14 cellular contexts compared by ENCODE assay signal in the genomic region with DNA sequence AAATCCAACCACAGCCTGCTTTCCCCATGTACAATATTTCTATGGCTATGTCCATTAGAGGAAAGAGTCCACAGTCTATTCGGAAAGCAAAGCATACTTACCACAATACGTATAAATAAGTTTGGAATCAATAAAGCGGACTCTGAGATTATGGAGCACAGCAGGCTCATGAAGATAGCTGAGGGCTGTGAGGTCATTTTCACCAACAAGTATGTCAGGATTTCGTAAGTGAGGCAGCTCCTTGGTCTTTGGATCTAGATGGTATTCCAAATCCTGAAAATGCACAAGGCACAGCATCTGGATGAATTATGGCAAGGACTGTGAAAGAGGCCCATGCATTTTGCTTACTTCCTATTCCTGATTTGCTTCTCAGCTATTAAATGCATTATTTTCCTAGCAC.
A peak's percentile ranks its signal among the peaks of the same experiment; 100 is the strongest.
DNase-seq lines count a peak whose midpoint lies in the region; ATAC-seq and TF ChIP-seq lines count a peak whose summit lies in the region.
"Had no signal": no experiment of that assay in that cellular context is flagged by ENCODE, and none has a peak within 500 bp of the region (broad histone marks: within the 10 kb centered on the region; RNA-seq: fewer than 3 reads in every experiment).

No MANE protein-coding gene starts in this region.

- H3K4me3 ChIP-seq in fibroblast of pulmonary artery (replicated peaks; ENCODE audit: low read depth, low read length), result no peak overlapping the region
- H3K4me3 ChIP-seq in uterus, result no peak overlapping the region

- H3K9me3 Mint-ChIP-seq in nephron, result no peaks in the 10 kb centered on the region

- DNase-seq in Right ventricle myocardium superior, result no peak
- DNase-seq in cardiac septum (ENCODE audit: low spot score), result no peak
- DNase-seq in fibroblast of pulmonary artery (ENCODE audit: low read depth), result peak; percentile 28
- no peak for DNase-seq in uterus
- no peak for DNase-seq in activated effector memory CD4-positive, alpha-beta T cell treated with anti-CD3 and anti-CD28 coated beads, Interleukin-2, amount 50 U/mL, for 16 hours
- DNase-seq: 8988T, C1 segment of cervical spinal cord, KG1, NCI-H1092, NCI-H1694, NCI-H2107 had no signal

- H3K27me3 Mint-ChIP-seq in nephron (ENCODE audit: low read depth), result no peaks in the 10 kb centered on the region

- H3K4me1 ChIP-seq in uterus, result no peaks in the 10 kb centered on the region

- no peaks in the 10 kb centered on the region for H3K36me3 Mint-ChIP-seq in nephron (ENCODE audit: low read depth)

- H3K4me3 Mint-ChIP-seq in nephron, result no peak overlapping the region

- no peaks in the 10 kb centered on the region for H3K36me3 ChIP-seq in uterus

- H3K27ac ChIP-seq in uterus, result peak overlapping the region; percentile 33

- no peak for TF ChIP-seq CTCF in fibroblast of pulmonary artery (IDR thresholded peaks at IDR 0.05; ENCODE audit: low read length, missing control alignments)
- no peak for TF ChIP-seq CTCF in nephron (IDR thresholded peaks at IDR 0.05; ENCODE audit: unreplicated experiment in 3 of 3)
- no peak for TF ChIP-seq CTCF in uterus (IDR thresholded peaks at IDR 0.05)

- ATAC-seq in Right ventricle myocardium superior (ENCODE audit: poor library complexity), result peak; percentile 26
- no peak for ATAC-seq in GM19467 (IDR thresholded peaks at IDR 0.05; ENCODE audit: unreplicated experiment)
- ATAC-seq in HG03095 (IDR thresholded peaks at IDR 0.05; ENCODE audit: unreplicated experiment), result no peak

- no peak for TF ChIP-seq POLR2A in uterus (IDR thresholded peaks at IDR 0.05)

- H3K4me1 Mint-ChIP-seq in nephron, result peaks cover 33% of the 10 kb centered on the region

- intact Hi-C loops in Right ventricle myocardium superior (cut with DNase I), result no loop called here
- intact Hi-C loops in cardiac septum (cut with DNase I), result no loop called here
- intact Hi-C loops in uterus (cut with DNase I; ENCODE audit: low total_unique reads), result no loop called here

- peak overlapping the region in 2 of 3 experiments; percentile 44 to 54 for H3K27ac Mint-ChIP-seq in nephron

- no peaks in the 10 kb centered on the region for H3K27me3 ChIP-seq in uterus

- H3K9me3 ChIP-seq in uterus, result no peaks in the 10 kb centered on the region
